23 cellular contexts compared by ENCODE assay signal in the genomic region with DNA sequence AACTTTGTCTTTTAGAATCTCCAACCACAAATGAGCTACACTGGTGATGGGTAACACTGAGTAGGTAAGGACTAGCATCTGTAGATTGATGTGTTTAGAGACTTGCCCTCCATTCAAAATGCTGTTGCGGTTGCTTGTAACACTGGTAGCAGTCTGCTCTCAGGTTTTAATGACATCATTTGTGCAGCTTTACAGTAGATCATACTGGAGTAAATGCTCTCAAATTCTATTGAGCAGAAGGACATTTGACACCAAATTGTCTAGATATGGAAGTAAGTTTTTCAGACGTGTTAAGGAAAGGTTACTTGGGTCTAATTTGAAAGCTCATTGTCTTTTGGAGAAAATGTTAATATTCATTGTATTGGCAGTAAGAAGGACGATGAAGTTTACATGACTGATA.
"Had no signal": no experiment of that assay in that cellular context is flagged by ENCODE, and none has a peak within 500 bp of the region (broad histone marks: within the 10 kb centered on the region; RNA-seq: fewer than 3 reads in every experiment).

No MANE protein-coding gene starts in this region.

- H3K27me3 ChIP-seq: ascending aorta, breast epithelium, esophagus muscularis mucosa, gastroesophageal sphincter, neutrophil, tibial nerve had no signal

- H3K9me3 ChIP-seq: ascending aorta, breast epithelium, esophagus muscularis mucosa, gastroesophageal sphincter, lower lobe of right lung, neutrophil, tibial nerve had no signal

- H3K4me1 ChIP-seq: ascending aorta, breast epithelium, gastroesophageal sphincter, lower lobe of right lung, tibial nerve had no signal

- H3K4me3 ChIP-seq: ascending aorta, breast epithelium, esophagus muscularis mucosa, gastroesophageal sphincter, lower lobe of right lung, tibial nerve had no signal

- DNase-seq: activated CD4-positive, alpha-beta T cell treated with anti-CD3 and anti-CD28 coated beads, Interleukin-2, amount 10 ng/mL, durations not matched to agents 24 days and 14 days; activated CD4-positive, CD25-positive, alpha-beta regulatory T cell; activated CD8-positive, alpha-beta T cell treated with anti-CD3 and anti-CD28 coated beads, Interleukin-2, amount 10 ng/mL, durations not matched to agents 7 days and 5 days; activated naive CD4-positive, alpha-beta T cell treated with anti-CD3 and anti-CD28 coated beads for 36 hours; activated naive CD8-positive, alpha-beta T cell treated with anti-CD3 and anti-CD28 coated beads, Interleukin-2, amount 50 U/mL, for 24 hours; activated T-cell treated with anti-CD3 and anti-CD28 coated beads, Interleukin-2, amount 50 U/mL, for 24 hours; cerebellar nuclear complex; effector CD8-positive, alpha-beta T cell; left colon; lower lobe of right lung; natural killer cell; stimulated activated CD4-positive, alpha-beta T cell treated with anti-CD3 and anti-CD28 coated beads, Interleukin-12 subunit alpha, Interleukin-12 subunit beta, amount 100 ng/mL, for 4 hours; stimulated activated CD4-positive, alpha-beta T cell treated with anti-CD3 and anti-CD28 coated beads, Interleukin-1b, Interleukin-23, amount 100 ng/mL, for 48 hours; stimulated activated CD8-positive, alpha-beta memory T cell treated with anti-CD3 and anti-CD28 coated beads, Interleukin-4, amount 100 ng/mL, for 48 hours; stimulated activated naive CD4-positive, alpha-beta T cell; T-helper 1 cell; T1000 had no signal

- H3K27ac ChIP-seq: ascending aorta, breast epithelium, esophagus muscularis mucosa, gastroesophageal sphincter, lower lobe of right lung, neutrophil, tibial nerve had no signal

- H3K36me3 ChIP-seq: breast epithelium, lower lobe of right lung, tibial nerve had no signal

- ATAC-seq: activated CD8-positive, alpha-beta T cell treated with anti-CD3 and anti-CD28 coated beads, Interleukin-2, amount 10 ng/mL, durations not matched to agents 7 days and 5 days; activated naive CD8-positive, alpha-beta T cell treated with anti-CD3 and anti-CD28 coated beads, Interleukin-2, amount 50 U/mL, for 24 hours; gastroesophageal sphincter; left colon; lower lobe of right lung; natural killer cell had no signal
